27 cellular contexts compared by ENCODE assay signal in genomic region chr9:72326643-72327042, GRCh38.
"Had no signal": no experiment of that assay in that cellular context is flagged by ENCODE, and none has a peak within 500 bp of the region (broad histone marks: within the 10 kb centered on the region; RNA-seq: fewer than 3 reads in every experiment).

No MANE protein-coding gene starts in this region.

- H3K4me1 ChIP-seq: right lobe of liver had no signal

- H2AFZ ChIP-seq: hepatocyte had no signal

- H3K9me3 ChIP-seq: esophagus muscularis mucosa, gastroesophageal sphincter, mucosa of descending colon, right lobe of liver, stomach, thyroid gland, upper lobe of right lung had no signal

- H3K36me3 ChIP-seq: brain microvascular endothelial cell, esophagus muscularis mucosa, gastroesophageal sphincter, right lobe of liver, stomach, thyroid gland, upper lobe of right lung had no signal

- H3K79me2 ChIP-seq: hepatocyte had no signal

- H3K27ac ChIP-seq: brain microvascular endothelial cell, esophagus muscularis mucosa, gastroesophageal sphincter, hepatocyte, right lobe of liver, skin epidermis, stomach, thyroid gland, upper lobe of right lung, VCaP had no signal

- DNase-seq: activated CD4-positive, alpha-beta T cell treated with anti-CD3 and anti-CD28 coated beads for 48 hours; activated CD4-positive, alpha-beta T cell treated with anti-CD3 and anti-CD28 coated beads, Interleukin-2, amount 50 U/mL, for 48 hours; activated CD8-positive, alpha-beta memory T cell treated with anti-CD3 and anti-CD28 coated beads for 24 hours; activated effector memory CD4-positive, alpha-beta T cell treated with Interleukin-2 at 50 U/mL for 16 hours; activated naive CD4-positive, alpha-beta T cell treated with Interleukin-2 at 50 U/mL for 16 hours; activated naive CD8-positive, alpha-beta T cell treated with anti-CD3 and anti-CD28 coated beads for 36 hours; amniotic stem cell; brain microvascular endothelial cell; dermis blood vessel endothelial cell; effector CD4-positive, alpha-beta T cell; islet precursor cell; left cardiac atrium; left ventricle myocardium superior; mucosa of descending colon; right lobe of liver; stimulated activated naive B cell treated with anti-CD40 and anti-IgM and Interleukin-4, amounts not matched to agents 10 μg/mL and 1 μg/mL and 100 μg/mL, for 72 hours; stomach; T-helper 1 cell; thyroid gland; upper lobe of right lung had no signal

- H3K4me2 ChIP-seq: hepatocyte had no signal

- H3K27me3 ChIP-seq: brain microvascular endothelial cell, esophagus muscularis mucosa, gastroesophageal sphincter, hepatocyte, right lobe of liver, stomach, thyroid gland, upper lobe of right lung had no signal

- H3K4me3 ChIP-seq: esophagus muscularis mucosa, gastroesophageal sphincter, hepatocyte, mucosa of descending colon, right lobe of liver, skin epidermis, stomach, thyroid gland, upper lobe of right lung had no signal

- FAIRE-seq: astrocyte, colon had no signal
